Comparison of ENCODE assay signal across 8 cellular contexts in the genomic region with DNA sequence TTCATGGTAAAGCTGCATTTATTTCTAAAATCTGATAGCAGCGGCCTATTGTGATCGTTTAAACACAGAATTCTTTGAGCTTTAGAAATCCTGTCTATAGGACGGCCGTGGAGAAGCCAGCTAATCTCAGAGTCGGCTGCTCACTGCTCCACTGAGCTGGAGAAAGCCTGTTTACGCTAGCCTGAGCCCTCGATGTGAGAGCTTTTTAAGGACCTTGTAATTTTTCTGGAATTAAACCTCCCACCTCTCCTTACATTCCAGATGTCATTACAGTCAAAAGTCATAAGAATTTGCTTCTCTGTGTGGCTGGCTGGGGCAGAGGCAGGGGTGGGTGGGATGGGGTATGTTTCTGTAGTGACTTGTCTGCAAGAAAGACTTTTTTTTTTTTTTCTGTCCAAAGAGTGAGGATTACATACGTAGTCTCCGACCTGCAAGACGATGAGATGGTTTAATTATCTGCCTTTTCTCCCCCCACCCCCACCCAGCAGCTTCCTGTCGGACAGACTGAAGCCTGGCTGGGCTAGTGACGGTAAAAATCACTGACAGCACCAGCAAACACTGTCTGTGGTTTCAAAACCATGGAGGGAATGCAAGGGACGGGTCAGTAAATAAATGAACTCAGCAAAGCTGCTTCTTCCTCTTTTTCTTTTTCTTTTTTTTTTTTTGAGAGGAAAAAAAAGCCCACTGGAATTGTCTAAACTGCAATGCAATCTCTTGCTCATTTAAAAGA. TPM values are rescaled to one million over a fixed set of nuclear protein-coding genes. Genes with fewer than 3 reads are reported as not detected.
DNase-seq lines count a peak whose midpoint lies in the region; FAIRE-seq and TF ChIP-seq lines count a peak whose summit lies in the region.

No MANE protein-coding gene starts in this region.

- H2BK12ac ChIP-seq in H9 (ENCODE audit: insufficient read length, low read depth, low read length): no peak overlapping the region

- no peaks in the 10 kb centered on the region for H3K23me2 ChIP-seq in H9 (ENCODE audit: insufficient read length, low read depth, low read length, poor library complexity, severe bottlenecking)

- H3K18ac ChIP-seq in mesendoderm (ENCODE audit: low read length): no peak overlapping the region
- no peak overlapping the region for H3K18ac ChIP-seq in H9 (ENCODE audit: insufficient read length, low read depth, low read length)

- H3K9me3 Mint-ChIP-seq in H9: no peaks in the 10 kb centered on the region
- no peaks in the 10 kb centered on the region for H3K9me3 Mint-ChIP-seq in activated naive CD4-positive, alpha-beta T cell treated with anti-CD3 and anti-CD28 coated beads, Interleukin-2, amount 10 ng/mL, durations not matched to agents 7 days and 5 days

- no peak overlapping the region for H3T11ph ChIP-seq in H9 (ENCODE audit: low read length)

- no peak overlapping the region for H2BK20ac ChIP-seq in H9 (ENCODE audit: low read depth, low read length, poor library complexity, severe bottlenecking)

- H2AFZ ChIP-seq in H9 (ENCODE audit: low read length): no peak overlapping the region

- H2BK120ac ChIP-seq in mesendoderm (ENCODE audit: low read depth, low read length): no peak overlapping the region
- H2BK120ac ChIP-seq in H9 (ENCODE audit: low read depth, low read length, poor library complexity, severe bottlenecking): no peak overlapping the region

- H3K27me3 Mint-ChIP-seq in H9 (ENCODE audit: low read depth): no peaks in the 10 kb centered on the region
- no peaks in the 10 kb centered on the region for H3K27me3 Mint-ChIP-seq in activated naive CD4-positive, alpha-beta T cell treated with anti-CD3 and anti-CD28 coated beads, Interleukin-2, amount 10 ng/mL, durations not matched to agents 7 days and 5 days

- H2AK5ac ChIP-seq in mesendoderm (ENCODE audit: low read length): no peak overlapping the region
- H2AK5ac ChIP-seq in H9 (ENCODE audit: insufficient read length, low read length): no peak overlapping the region

- H3K4me3 Mint-ChIP-seq in H9: peak overlapping the region in 1 of 2 experiments; percentile 62; a peak in 2 of 5 replicates
- no peak overlapping the region for H3K4me3 Mint-ChIP-seq in activated naive CD4-positive, alpha-beta T cell treated with anti-CD3 and anti-CD28 coated beads, Interleukin-2, amount 10 ng/mL, durations not matched to agents 7 days and 5 days

- POLR2A ChIA-PET in BJ (lab: Charles Lee): interaction anchor here (0.6 to 2.3 kb wide), 6 partner anchors 13 to 89 kb away, joined by 3 to 15 read pairs (median 9); no protein-coding TSS in a partner anchor

- H3K9ac ChIP-seq in mesendoderm (ENCODE audit: low read length) (peak overlapping the region; percentile 38), H9 (ENCODE audit: extremely low read depth, insufficient read length, low read length) (no peak overlapping the region)

- no peak overlapping the region for H3K56ac ChIP-seq in mesendoderm (ENCODE audit: low read length)
- H3K56ac ChIP-seq in H9 (ENCODE audit: insufficient read length, low read depth, low read length): no peak overlapping the region

- H3K27ac ChIP-seq in brain microvascular endothelial cell (peak overlapping the region; percentile 93), mesendoderm (ENCODE audit: low read depth, low read length) (no peak overlapping the region), H9 (ENCODE audit: insufficient read length, low read depth, low read length) (no peak overlapping the region)

- TF ChIP-seq CTCF in BJ (IDR thresholded peaks at IDR 0.05; ENCODE audit: insufficient read depth, low read depth, low read length) (no peak), brain microvascular endothelial cell (IDR thresholded peaks at IDR 0.05; ENCODE audit: low read depth, low read length, missing control alignments) (no peak), H9 (conservative IDR thresholded peaks at IDR 0.05) (no peak)

- H3K79me1 ChIP-seq in mesendoderm (ENCODE audit: low read length) (no peaks in the 10 kb centered on the region), H9 (ENCODE audit: insufficient read depth, low read depth, low read length, poor library complexity, severe bottlenecking) (no peaks in the 10 kb centered on the region)

- H3K4me1 ChIP-seq in mesendoderm (ENCODE audit: control insufficient read depth, low read depth, low read length) (peaks cover 16% of the 10 kb centered on the region), H9 (ENCODE audit: insufficient read depth, low read length) (peaks cover 15% of the 10 kb centered on the region; the same call in 1 of the 2 replicates)

- H3K23ac ChIP-seq in mesendoderm (ENCODE audit: low read length) (no peak overlapping the region), H9 (ENCODE audit: insufficient read length, low read depth, low read length) (no peak overlapping the region)

- H4K8ac ChIP-seq in mesendoderm (ENCODE audit: low read depth, low read length) (no peak overlapping the region), H9 (replicated peaks; ENCODE audit: insufficient read length, low read depth, low read length) (no peak overlapping the region)

- H2BK5ac ChIP-seq in mesendoderm (ENCODE audit: low read length) (no peak overlapping the region), H9 (ENCODE audit: insufficient read length, low read length) (no peak overlapping the region)

- no peaks in the 10 kb centered on the region for H3K9me3 ChIP-seq in H9 (ENCODE audit: control insufficient read depth, low read depth, low read length)

- H3K4me1 Mint-ChIP-seq in H9: peaks cover 70 to 76% of the 10 kb centered on the region in 2 experiments
- H3K4me1 Mint-ChIP-seq in activated naive CD4-positive, alpha-beta T cell treated with anti-CD3 and anti-CD28 coated beads, Interleukin-2, amount 10 ng/mL, durations not matched to agents 7 days and 5 days: peaks cover 51% of the 10 kb centered on the region

- H4K91ac ChIP-seq in H9 (ENCODE audit: insufficient read length, low read depth, low read length): no peak overlapping the region

- H3K4ac ChIP-seq in mesendoderm (ENCODE audit: low read depth, low read length): no peak overlapping the region
- no peak overlapping the region for H3K4ac ChIP-seq in H9 (ENCODE audit: low read depth, low read length)

- WGBS in mesendoderm (ENCODE audit: extremely low coverage, insufficient coverage, low lambda C conversion rate): no CpG with 5 or more reads among the region's 13 CpGs
- WGBS in H9 (ENCODE audit: extremely low coverage, insufficient read length, low lambda C conversion rate): no CpG with 5 or more reads among the region's 13 CpGs

- H3K4me2 ChIP-seq in mesendoderm (ENCODE audit: low read length) (no peak overlapping the region), H9 (ENCODE audit: insufficient read depth, insufficient read length, low read length) (no peak overlapping the region)

- no peaks in the 10 kb centered on the region for H4K20me1 ChIP-seq in H9 (ENCODE audit: control insufficient read depth, insufficient read depth, insufficient read length)

- no peak overlapping the region for H2BK15ac ChIP-seq in mesendoderm (replicated peaks; ENCODE audit: low read depth)
- H2BK15ac ChIP-seq in H9 (ENCODE audit: low read depth, low read length): no peak overlapping the region

- H3K36me3 ChIP-seq in BJ (ENCODE audit: control insufficient read depth, insufficient read depth, low read length) (no peaks in the 10 kb centered on the region; the same call in 1 of the 2 replicates), brain microvascular endothelial cell (replicated peaks) (no peaks in the 10 kb centered on the region), mesendoderm (ENCODE audit: control insufficient read depth, insufficient read depth, low read length) (no peaks in the 10 kb centered on the region)

- H4K5ac ChIP-seq in mesendoderm (ENCODE audit: low read length) (no peak overlapping the region), H9 (ENCODE audit: insufficient read length, low read depth, low read length) (no peak overlapping the region)

- H3K27ac Mint-ChIP-seq in H9: peak overlapping the region in 1 of 3 experiments; percentile 95; a peak in 1 of 7 replicates
- no peak overlapping the region for H3K27ac Mint-ChIP-seq in activated naive CD4-positive, alpha-beta T cell treated with anti-CD3 and anti-CD28 coated beads, Interleukin-2, amount 10 ng/mL, durations not matched to agents 7 days and 5 days

- DNase-seq in BJ (ENCODE audit: low read depth) (peak; percentile 97), LHCN-M2 (ENCODE audit: low read depth) (peak; percentile 86), brain microvascular endothelial cell (peak; percentile 95), mesendoderm (no peak), urothelium cell line (ENCODE audit: low spot score) (peak; percentile 70), H9 (no peak), NCI-H446 treated with DMSO at 0.1 percent for 48 hours (lab: John Stamatoyannopoulos, UW) (no peak)
- no peak for DNase-seq in activated naive CD4-positive, alpha-beta T cell treated with anti-CD3 and anti-CD28 coated beads, Interleukin-2, amount 10 ng/mL, durations not matched to agents 7 days and 5 days

- H3K36me3 Mint-ChIP-seq in H9 (ENCODE audit: insufficient read depth in 1 of 3, low read depth in 3 of 3): peaks cover 0 to 5% (median 3%) of the 10 kb centered on the region in 3 experiments; a peak in 1 of 7 replicates
- no peaks in the 10 kb centered on the region for H3K36me3 Mint-ChIP-seq in activated naive CD4-positive, alpha-beta T cell treated with anti-CD3 and anti-CD28 coated beads, Interleukin-2, amount 10 ng/mL, durations not matched to agents 7 days and 5 days

- H3K14ac ChIP-seq in H9 (ENCODE audit: insufficient read depth, low read length): no peak overlapping the region

- no peaks in the 10 kb centered on the region for H3K79me2 ChIP-seq in mesendoderm (ENCODE audit: control insufficient read depth, insufficient read depth, low read length)
- H3K79me2 ChIP-seq in H9 (ENCODE audit: insufficient read depth, low read length): no peaks in the 10 kb centered on the region

- CTCF ChIA-PET in BJ (lab: Yijun Ruan, JAX): interaction anchor here (0.8 to 8.2 kb wide), 11 partner anchors 8 to 225 kb away, joined by 3 to 72 read pairs (median 5); partner anchors contain the start of genes ACTR1A, ARL3, SFXN2 and SUFU
- CTCF ChIA-PET in activated naive CD4-positive, alpha-beta T cell treated with anti-CD3 and anti-CD28 coated beads, Interleukin-2, amount 10 ng/mL, durations not matched to agents 7 days and 5 days (lab: Charles Lee): interaction anchor here (1.2 to 2.4 kb wide), 4 partner anchors 12 to 38 kb away, joined by 3 to 6 read pairs (median 5); partner anchors contain the start of genes ARL3, SFXN2 and TRIM8

- H3K4me3 ChIP-seq in BJ (ENCODE audit: low read depth, low read length) (no peak overlapping the region; the same call in 1 of the 2 replicates), brain microvascular endothelial cell (ENCODE audit: low read depth, low read length) (no peak overlapping the region), mesendoderm (ENCODE audit: low read length) (no peak overlapping the region)

- FAIRE-seq in urothelium cell line (lab: Jason Lieb, UNC): no peak

- H3K27me3 ChIP-seq in BJ (ENCODE audit: control insufficient read depth, insufficient read depth, low read length) (no peaks in the 10 kb centered on the region), brain microvascular endothelial cell (replicated peaks) (no peaks in the 10 kb centered on the region), mesendoderm (ENCODE audit: insufficient read depth, low read length, poor library complexity) (no peaks in the 10 kb centered on the region), H9 (ENCODE audit: insufficient read depth, low read length) (no peaks in the 10 kb centered on the region)

- in situ Hi-C loops in brain microvascular endothelial cell (cut with HindIII; ENCODE audit: low pct_ligation_motif_present, low sequenced_read_pairs): no loop called here

RNA-seq across cellular contexts. Expression of gene TRIM8, which starts 31.8 kb away (rescaled TPM):
- polyA plus RNA-seq in BJ (2011; rRNA removed): 60.4 and 105 TPM in 2 replicates
- polyA minus RNA-seq in BJ (2011; rRNA and poly(A)+ RNA removed): 45.1 and 46.2 TPM in 2 replicates
- total RNA-seq in LHCN-M2 (2014; rRNA removed) (135 and 136 TPM in 2 replicates), H9 (2021) (37.0 and 40.6 TPM in 2 replicates)
- 155 TPM for polyA plus RNA-seq in LHCN-M2 (2012)
- 22.6 TPM for polyA plus RNA-seq in mesendoderm (2013, experiment 1 of 2)
- polyA plus RNA-seq in mesendoderm (2013, experiment 2 of 2): 23.2 TPM

RNA-seq across cellular contexts. Expression of gene ARL3, which starts 38.1 kb away (rescaled TPM):
- 8.1 and 10.8 TPM in 2 replicates for polyA plus RNA-seq in BJ (2011; rRNA removed)
- 1.9 TPM in 2 replicates for polyA minus RNA-seq in BJ (2011; rRNA and poly(A)+ RNA removed)
- total RNA-seq in LHCN-M2 (2014; rRNA removed) (8.3 and 10.3 TPM in 2 replicates), H9 (2021) (16.5 and 16.9 TPM in 2 replicates)
- 27.6 TPM for polyA plus RNA-seq in LHCN-M2 (2012)
- polyA plus RNA-seq in mesendoderm (2013, experiment 1 of 2): 13.1 TPM
- 13.3 TPM for polyA plus RNA-seq in mesendoderm (2013, experiment 2 of 2)

RNA-seq across cellular contexts. Expression of gene SFXN2, which starts 38.4 kb away (rescaled TPM):
- polyA plus RNA-seq in BJ (2011; rRNA removed): 4.3 and 5.6 TPM in 2 replicates
- 4.9 and 11.6 TPM in 2 replicates for polyA minus RNA-seq in BJ (2011; rRNA and poly(A)+ RNA removed)
- total RNA-seq in LHCN-M2 (2014; rRNA removed) (2.2 and 3.4 TPM in 2 replicates), H9 (2021) (32.7 and 34.7 TPM in 2 replicates)
- polyA plus RNA-seq in LHCN-M2 (2012): 3.7 TPM
- polyA plus RNA-seq in mesendoderm (2013, experiment 1 of 2): 14.8 TPM
- 14.2 TPM for polyA plus RNA-seq in mesendoderm (2013, experiment 2 of 2)

Comparison
In these comparisons a context has a peak if more than half of its experiments do, and no peak if none do; other contexts are left out.
1. DNase-seq: peak in BJ (single experiment), LHCN-M2 (single experiment), brain microvascular endothelial cell (single experiment) and urothelium cell line (single experiment); none in mesendoderm (single experiment), H9 (single experiment), NCI-H446 treated with DMSO at 0.1 percent for 48 hours (single experiment) and activated naive CD4-positive, alpha-beta T cell treated with anti-CD3 and anti-CD28 coated beads, Interleukin-2, amount 10 ng/mL, durations not matched to agents 7 days and 5 days (single experiment).